1 cellular context compared by ENCODE assay signal in the genomic region with DNA sequence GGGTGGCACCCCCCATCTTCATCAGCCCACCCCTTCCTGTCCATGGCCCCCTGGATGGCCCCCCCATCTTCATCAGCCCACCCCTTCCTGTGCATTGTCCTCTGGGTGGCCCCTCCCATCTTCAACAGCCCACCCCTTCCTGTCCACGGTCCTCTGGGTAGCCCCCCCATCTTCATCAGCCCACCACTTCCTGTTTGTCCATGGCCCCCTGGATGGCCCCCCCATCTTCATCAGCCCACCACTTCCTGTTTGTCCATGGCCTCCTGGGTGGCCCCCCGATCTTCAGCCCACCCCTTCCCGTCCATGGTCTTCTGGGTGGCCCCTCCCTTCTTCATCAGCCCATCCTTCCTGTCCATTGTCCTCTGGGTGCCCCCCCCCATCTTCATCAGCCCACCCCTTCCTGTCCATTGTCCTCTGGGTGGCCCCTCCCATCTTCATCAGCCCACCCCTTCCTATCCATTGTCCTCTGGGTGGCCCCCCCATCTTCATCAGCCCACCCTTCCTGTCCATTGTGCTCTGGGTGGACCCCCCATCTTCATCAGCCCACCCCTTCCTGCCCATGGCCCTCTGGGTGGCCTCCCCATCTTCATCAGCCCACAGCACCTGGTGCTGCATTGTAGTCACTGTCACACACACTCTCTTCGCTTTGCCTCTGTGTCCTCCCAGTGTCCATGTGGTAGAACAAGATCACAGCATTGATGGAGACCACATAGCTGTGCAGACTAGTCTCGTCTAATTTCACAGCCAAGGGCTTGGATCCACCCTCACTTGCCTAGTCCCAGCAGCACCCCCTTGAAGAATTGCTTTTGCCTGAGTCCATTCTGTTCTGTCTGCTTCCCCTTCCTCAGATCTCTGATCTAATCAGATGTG.
TF ChIP-seq lines count a peak whose summit lies in the region.

No MANE protein-coding gene starts in this region.

TF ChIP-seq in IMR-90, 13 proteins besides CTCF, POLR2A, EP300 and RAD21:
- TF ChIP-seq NFE2L2 (IDR thresholded peaks at IDR 0.05; ENCODE audit: low read depth, low read length), result no peak
- TF ChIP-seq, protein P1, sequence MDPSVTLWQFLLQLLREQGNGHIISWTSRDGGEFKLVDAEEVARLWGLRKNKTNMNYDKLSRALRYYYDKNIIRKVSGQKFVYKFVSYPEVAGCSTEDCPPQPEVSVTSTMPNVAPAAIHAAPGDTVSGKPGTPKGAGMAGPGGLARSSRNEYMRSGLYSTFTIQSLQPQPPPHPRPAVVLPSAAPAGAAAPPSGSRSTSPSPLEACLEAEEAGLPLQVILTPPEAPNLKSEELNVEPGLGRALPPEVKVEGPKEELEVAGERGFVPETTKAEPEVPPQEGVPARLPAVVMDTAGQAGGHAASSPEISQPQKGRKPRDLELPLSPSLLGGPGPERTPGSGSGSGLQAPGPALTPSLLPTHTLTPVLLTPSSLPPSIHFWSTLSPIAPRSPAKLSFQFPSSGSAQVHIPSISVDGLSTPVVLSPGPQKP (IDR thresholded peaks at IDR 0.05; ENCODE audit: borderline replicate concordance, low read depth, low read length), result no peak
- no peak for TF ChIP-seq MAFK (IDR thresholded peaks at IDR 0.05; ENCODE audit: low read depth, low read length)
- TF ChIP-seq MAZ (IDR thresholded peaks at IDR 0.05; ENCODE audit: borderline replicate concordance, low read depth, low read length), result no peak
- no peak for TF ChIP-seq SMC3 (IDR thresholded peaks at IDR 0.05; ENCODE audit: low read depth, low read length)
- no peak for TF ChIP-seq CEBPB (IDR thresholded peaks at IDR 0.05; ENCODE audit: low read depth, low read length)
- no peak for TF ChIP-seq USF2 (IDR thresholded peaks at IDR 0.05; ENCODE audit: low read depth, low read length)
- TF ChIP-seq BHLHE40 (IDR thresholded peaks at IDR 0.05; ENCODE audit: low read depth, low read length), result no peak
- TF ChIP-seq RFX5 (IDR thresholded peaks at IDR 0.05; ENCODE audit: low read depth, low read length), result no peak
- TF ChIP-seq CHD1 (IDR thresholded peaks at IDR 0.05; ENCODE audit: low read depth, low read length), result no peak
- no peak for TF ChIP-seq FOS (IDR thresholded peaks at IDR 0.05; ENCODE audit: low read depth, low read length)
- no peak for TF ChIP-seq MXI1 (IDR thresholded peaks at IDR 0.05; ENCODE audit: borderline replicate concordance, low read depth, low read length)
- TF ChIP-seq RCOR1 (IDR thresholded peaks at IDR 0.05; ENCODE audit: insufficient replicate concordance, low read length), result no peak
